17 cellular contexts compared by ENCODE assay signal in genomic region chr6:10505529-10505928, GRCh38. TPM values are rescaled to one million over a fixed set of nuclear protein-coding genes. Genes with fewer than 3 reads are reported as not detected.
DNase-seq lines count a peak whose midpoint lies in the region; ATAC-seq and TF ChIP-seq lines count a peak whose summit lies in the region.
"Had no signal": no experiment of that assay in that cellular context is flagged by ENCODE, and none has a peak within 500 bp of the region (broad histone marks: within the 10 kb centered on the region; RNA-seq: fewer than 3 reads in every experiment).

No MANE protein-coding gene starts in this region.

- intact Hi-C loops in left lung (cut with DNase I) = no loop called here
- intact Hi-C loops in activated CD4-positive, alpha-beta memory T cell treated with anti-CD3 and anti-CD28 coated beads for 36 hours (cut with micrococcal nuclease) = no loop called here

- CTCF ChIA-PET in activated CD4-positive, alpha-beta memory T cell treated with anti-CD3 and anti-CD28 coated beads for 36 hours (lab: Charles Lee) = no interaction called here

- H3K27ac Mint-ChIP-seq in GM23338 = no peak overlapping the region; the same call in 1 of the 2 replicates
- no peak overlapping the region for H3K27ac Mint-ChIP-seq in activated CD4-positive, alpha-beta memory T cell treated with anti-CD3 and anti-CD28 coated beads for 36 hours
- H3K27ac Mint-ChIP-seq: activated naive CD8-positive, alpha-beta T cell treated with anti-CD3 and anti-CD28 coated beads for 36 hours; activated T-helper 1 cell treated with anti-CD3 and anti-CD28 coated beads, Interleukin-12 subunit alpha, Interleukin-12 subunit beta, Interleukin-2, Interleukin-4 antibody, amounts not matched to agents 30 ng/mL and 10 ng/mL and 1 ng/mL, durations not matched to agents 14 hours and 24 hours and 36 hours; memory B cell; progenitor cell of endocrine pancreas had no signal

- no peaks in the 10 kb centered on the region for H3K9me3 ChIP-seq in left lung

- H3K36me3 ChIP-seq in GM23338 (ENCODE audit: insufficient read depth) (no peaks in the 10 kb centered on the region), left lung (no peaks in the 10 kb centered on the region)

- H4K20me1 ChIP-seq in GM23338 (replicated peaks; ENCODE audit: insufficient read depth) = no peaks in the 10 kb centered on the region

- H3K27me3 ChIP-seq in GM23338 (ENCODE audit: insufficient read depth) (no peaks in the 10 kb centered on the region), left lung (no peaks in the 10 kb centered on the region)

- H3K79me2 ChIP-seq in GM23338 (replicated peaks; ENCODE audit: insufficient read depth) = no peaks in the 10 kb centered on the region

- H3K27ac ChIP-seq in GM23338 (ENCODE audit: low read depth) (no peak overlapping the region), left lung (no peak overlapping the region)
- H3K27ac ChIP-seq: VCaP had no signal

- H2AFZ ChIP-seq in GM23338 = peak overlapping the region; percentile 25; the same call in 1 of the 2 replicates

- no peak overlapping the region for H3K4me3 ChIP-seq in GM23338
- H3K4me3 ChIP-seq in left lung = no peak overlapping the region
- H3K4me3 ChIP-seq: smooth muscle cell had no signal

- peaks cover 17% of the 10 kb centered on the region for H3K4me1 Mint-ChIP-seq in GM23338
- peaks cover 2% of the 10 kb centered on the region for H3K4me1 Mint-ChIP-seq in activated CD4-positive, alpha-beta memory T cell treated with anti-CD3 and anti-CD28 coated beads for 36 hours (ENCODE audit: low read depth)

- POLR2A ChIA-PET in activated CD4-positive, alpha-beta memory T cell treated with anti-CD3 and anti-CD28 coated beads for 36 hours (lab: Charles Lee) = no interaction called here

- no peak overlapping the region for H3K4me2 ChIP-seq in GM23338
- H3K4me2 ChIP-seq: smooth muscle cell had no signal

- H3K4me3 Mint-ChIP-seq in GM23338 = no peak overlapping the region
- H3K4me3 Mint-ChIP-seq in activated CD4-positive, alpha-beta memory T cell treated with anti-CD3 and anti-CD28 coated beads for 36 hours = no peak overlapping the region
- H3K4me3 Mint-ChIP-seq: activated naive CD8-positive, alpha-beta T cell treated with anti-CD3 and anti-CD28 coated beads for 36 hours; activated T-helper 1 cell treated with anti-CD3 and anti-CD28 coated beads, Interleukin-12 subunit alpha, Interleukin-12 subunit beta, Interleukin-2, Interleukin-4 antibody, amounts not matched to agents 30 ng/mL and 10 ng/mL and 1 ng/mL, durations not matched to agents 14 hours and 24 hours and 36 hours; memory B cell; naive thymus-derived CD8-positive, alpha-beta T cell had no signal

- peaks cover 2% of the 10 kb centered on the region for H3K27me3 Mint-ChIP-seq in GM23338 (ENCODE audit: insufficient read depth, low read depth, poor library complexity)
- H3K27me3 Mint-ChIP-seq in activated CD4-positive, alpha-beta memory T cell treated with anti-CD3 and anti-CD28 coated beads for 36 hours = peaks cover 16% of the 10 kb centered on the region

- TF ChIP-seq CTCF in GM23338 (conservative IDR thresholded peaks at IDR 0.05; ENCODE audit: low read depth in 2 of 2) (0 out of 4 replicates have a peak, but pooled peaks of 1 of the 2 experiments have one; percentile 18), left lung (IDR thresholded peaks at IDR 0.05) (no peak)

- DNase-seq in GM23338 (ENCODE audit: low spot score) (peak; percentile 51), NCI-H1417 treated with DMSO at 0.1 percent for 48 hours (lab: John Stamatoyannopoulos, UW) (peak; percentile 81), NCI-H774 (lab: John Stamatoyannopoulos, UW) (peak; percentile 1), left lung (no peak), T-helper 2 cell (no peak), occipital lobe (lab: John Stamatoyannopoulos, UW) (no peak)
- no peak for DNase-seq in activated CD4-positive, alpha-beta memory T cell treated with anti-CD3 and anti-CD28 coated beads for 36 hours
- DNase-seq: activated CD8-positive, alpha-beta memory T cell treated with anti-CD3 and anti-CD28 coated beads for 24 hours; activated naive CD8-positive, alpha-beta T cell treated with anti-CD3 and anti-CD28 coated beads for 36 hours; head of caudate nucleus; naive thymus-derived CD8-positive, alpha-beta T cell; NCI-H1694 had no signal

- H3K4me1 ChIP-seq in GM23338 (ENCODE audit: insufficient read depth) = no peaks in the 10 kb centered on the region; the same call in 1 of the 2 replicates
- H3K4me1 ChIP-seq in left lung = no peaks in the 10 kb centered on the region

- H3F3A ChIP-seq in GM23338 (replicated peaks; ENCODE audit: low read depth) = no peaks in the 10 kb centered on the region

- no peaks in the 10 kb centered on the region for H3K36me3 Mint-ChIP-seq in GM23338 (ENCODE audit: low read depth)
- no peaks in the 10 kb centered on the region for H3K36me3 Mint-ChIP-seq in activated CD4-positive, alpha-beta memory T cell treated with anti-CD3 and anti-CD28 coated beads for 36 hours
- H3K36me3 Mint-ChIP-seq: activated naive CD8-positive, alpha-beta T cell treated with anti-CD3 and anti-CD28 coated beads for 36 hours; memory B cell; naive thymus-derived CD8-positive, alpha-beta T cell had no signal

- ATAC-seq in GM23338 (peak; percentile 82), left lung (peak; percentile 62)
- ATAC-seq: naive thymus-derived CD8-positive, alpha-beta T cell had no signal

- H3K9me3 Mint-ChIP-seq in GM23338 = no peaks in the 10 kb centered on the region
- no peaks in the 10 kb centered on the region for H3K9me3 Mint-ChIP-seq in activated CD4-positive, alpha-beta memory T cell treated with anti-CD3 and anti-CD28 coated beads for 36 hours
- H3K9me3 Mint-ChIP-seq: activated naive CD8-positive, alpha-beta T cell treated with anti-CD3 and anti-CD28 coated beads for 36 hours; activated T-helper 1 cell treated with anti-CD3 and anti-CD28 coated beads, Interleukin-12 subunit alpha, Interleukin-12 subunit beta, Interleukin-2, Interleukin-4 antibody, amounts not matched to agents 30 ng/mL and 10 ng/mL and 1 ng/mL, durations not matched to agents 14 hours and 24 hours and 36 hours; memory B cell; naive thymus-derived CD8-positive, alpha-beta T cell had no signal

- no peaks in the 10 kb centered on the region for H3K9me2 ChIP-seq in GM23338 (ENCODE audit: insufficient read depth)

TF ChIP-seq in GM23338, 12 proteins besides CTCF, POLR2A, EP300 and RAD21 (continues in another document):
- TF ChIP-seq EZH2phosphoT487 (IDR thresholded peaks at IDR 0.05; ENCODE audit: unreplicated experiment) (no peak), ZNF114 (CRISPR knock-in tag; IDR thresholded peaks at IDR 0.05) (no peak), JUNB (IDR thresholded peaks at IDR 0.05; ENCODE audit: unreplicated experiment) (no peak), REST (IDR thresholded peaks at IDR 0.05; ENCODE audit: unreplicated experiment) (no peak), POLR2AphosphoS5 (IDR thresholded peaks at IDR 0.05; ENCODE audit: low read depth) (no peak), ZNF331 (CRISPR knock-in tag; IDR thresholded peaks at IDR 0.05; ENCODE audit: low read depth) (no peak)

RNA-seq across cellular contexts. Expression of gene GCNT2, which starts 15.6 kb away (rescaled TPM):
- 135 and 137 TPM in 2 replicates for total RNA-seq in GM23338 (2014; rRNA removed; shearing (Covaris generic))
- polyA plus RNA-seq in GM23338 (2016; fragmentation: Nextera tagmentation; extraction: Ambion mirVana) = 27.2 and 28.3 TPM in 2 replicates
- total RNA-seq in left lung = 10 to 100 TPM; 25.1 to 32.3 TPM
- 1 to 10 TPM; 1.4 to 1.5 TPM for total RNA-seq in activated CD4-positive, alpha-beta memory T cell treated with anti-CD3 and anti-CD28 coated beads for 36 hours
- total RNA-seq in occipital lobe = 14.8 TPM

Comparison
In these comparisons a context has a peak if more than half of its experiments do, and no peak if none do; other contexts are left out.
1. DNase-seq: peak in GM23338 (single experiment), NCI-H1417 treated with DMSO at 0.1 percent for 48 hours (single experiment) and NCI-H774 (single experiment); none in left lung (0 of 2), T-helper 2 cell (0 of 5), activated CD4-positive, alpha-beta memory T cell treated with anti-CD3 and anti-CD28 coated beads for 36 hours (single experiment) and occipital lobe (single experiment).